11 cellular contexts compared by ENCODE assay signal in genomic region chr11:76838422-76839068, GRCh38. TPM values are rescaled to one million over a fixed set of nuclear protein-coding genes. Genes with fewer than 3 reads are reported as not detected.
DNase-seq lines count a peak whose midpoint lies in the region; ATAC-seq, FAIRE-seq and TF ChIP-seq lines count a peak whose summit lies in the region.
"Had no signal": no experiment of that assay in that cellular context is flagged by ENCODE, and none has a peak within 500 bp of the region (broad histone marks: within the 10 kb centered on the region; RNA-seq: fewer than 3 reads in every experiment).

No MANE protein-coding gene starts in this region.

- peak; percentile 33 for TF ChIP-seq RAD21 in GM12878 (IDR thresholded peaks at IDR 0.05; ENCODE audit: insufficient read depth, low read depth, low read length)

- POLR2A ChIA-PET in A673 (lab: Charles Lee; ENCODE audit: low non-redundant PET) (no interaction called here), GM12878 (lab: Charles Lee) (no interaction called here)

- TF ChIP-seq POLR2A in GM12878 (IDR thresholded peaks at IDR 0.05; ENCODE audit: low read depth, low read length) (no peak), stomach (IDR thresholded peaks at IDR 0.05) (no peak)

- H3K4me2 ChIP-seq in GM12878 (ENCODE audit: control insufficient read depth, insufficient read depth): no peak overlapping the region

- no peak overlapping the region for H2AFZ ChIP-seq in GM12878 (ENCODE audit: control insufficient read depth, low read depth, low read length)

- FAIRE-seq in HTR-8/SVneo (lab: Jason Lieb, UNC) (no peak), GM12878 (lab: Jason Lieb, UNC) (no peak)

- H3K4me1 ChIP-seq in A673 (ENCODE audit: insufficient read depth, low read length, poor library complexity, severe bottlenecking) (peaks cover 5% of the 10 kb centered on the region), GM12878 (ENCODE audit: control insufficient read depth, insufficient read depth, low read length) (no peaks in the 10 kb centered on the region), stomach (peaks cover 27 to 46% (median 38%) of the 10 kb centered on the region in 4 donors)

- no peaks in the 10 kb centered on the region for H3K79me2 ChIP-seq in GM12878 (ENCODE audit: control insufficient read depth, insufficient read depth, low read length)

- TF ChIP-seq EP300 in GM12878 (IDR thresholded peaks at IDR 0.05; ENCODE audit: borderline replicate concordance in 1 of 2, control insufficient read depth in 1 of 2, low read depth in 2 of 2, low read length in 2 of 2) (no peak), stomach (IDR thresholded peaks at IDR 0.05) (no peak)

- ATAC-seq in GM12878: no peak
- ATAC-seq in HG03439 (IDR thresholded peaks at IDR 0.05; ENCODE audit: unreplicated experiment): no peak

- 54% methylated on average over 7 of the region's 7 CpGs for WGBS in GM12878 (ENCODE audit: insufficient coverage, insufficient replicate concordance, low lambda C conversion rate, missing lambda C conversion rate)
- 55 to 78% (median 59%) methylated on average over 7 of the region's 7 CpGs for WGBS in stomach, 5 donors

- no peak overlapping the region for H3K9ac ChIP-seq in GM12878 (ENCODE audit: control insufficient read depth, insufficient read depth, low read length)

- in situ Hi-C loops in GM12878 (cut with MboI): no loop called here

- TF ChIP-seq CTCF in A673 (conservative IDR thresholded peaks at IDR 0.05; ENCODE audit: low read depth, low read length): peak; percentile 64
- TF ChIP-seq CTCF in GM12878 (IDR thresholded peaks at IDR 0.05 in 2 of 3, conservative IDR thresholded peaks at IDR 0.05 in 1 of 3; ENCODE audit: control insufficient read depth in 2 of 3, extremely low read depth in 1 of 3, insufficient read depth in 1 of 3, low read depth in 3 of 3, low read length in 3 of 3): no peak
- TF ChIP-seq CTCF in stomach (IDR thresholded peaks at IDR 0.05): no peak

- H4K20me1 ChIP-seq in GM12878 (ENCODE audit: control insufficient read depth, insufficient read depth): no peaks in the 10 kb centered on the region

- SMC1A ChIA-PET in GM12878 (lab: Charles Lee; ENCODE audit: uncharacterized antibody, unreplicated experiment): no interaction called here

- RAD21 ChIA-PET in GM12878 (lab: Charles Lee; ENCODE audit: unreplicated experiment): no interaction called here

- no peak overlapping the region for H3K27ac ChIP-seq in A673 (ENCODE audit: low read depth, low read length, poor library complexity, severe bottlenecking)
- no peak overlapping the region for H3K27ac ChIP-seq in GM12878 (ENCODE audit: control insufficient read depth, insufficient read depth)
- H3K27ac ChIP-seq in stomach: no peak overlapping the region

- no peaks in the 10 kb centered on the region for H3K9me3 ChIP-seq in A673 (ENCODE audit: low read depth, low read length, poor library complexity, severe bottlenecking)
- H3K9me3 ChIP-seq in GM12878 (replicated peaks; ENCODE audit: control insufficient read depth, insufficient read depth, low read length): no peaks in the 10 kb centered on the region
- no peaks in the 10 kb centered on the region for H3K9me3 ChIP-seq in stomach

- no peak overlapping the region for H3K4me3 ChIP-seq in A673 (ENCODE audit: low read depth, low read length, poor library complexity, severe bottlenecking)
- H3K4me3 ChIP-seq in GM12878: no peak overlapping the region
- H3K4me3 ChIP-seq in stomach: no peak overlapping the region

- CTCF ChIA-PET in A673 (lab: Charles Lee): no interaction called here
- CTCF ChIA-PET in GM12878 (lab: Yijun Ruan, JAX): interaction anchor here (0.7 to 1.5 kb wide), 2 partner anchors 77 to 80 kb away, joined by 3 read pairs; no protein-coding TSS in a partner anchor

- H3K27me3 ChIP-seq in A673 (replicated peaks; ENCODE audit: insufficient read depth, low read depth, low read length, poor library complexity) (peaks cover 4% of the 10 kb centered on the region), GM12878 (replicated peaks in 1 of 2; ENCODE audit: control insufficient read depth in 2 of 2, insufficient read depth in 2 of 2, low read length in 1 of 2) (peaks cover 0 to 1% of the 10 kb centered on the region in 2 experiments; a peak in 1 of 4 replicates), stomach (no peaks in the 10 kb centered on the region)

- intact Hi-C loops in A673 (cut with micrococcal nuclease; ENCODE audit: unreplicated experiment) (loop anchor here (1.0 kb wide), 1 partner anchor 104 kb away; no protein-coding TSS in a partner anchor), GM12878 (cut with micrococcal nuclease; ENCODE audit: unreplicated experiment) (no loop called here), stomach (cut with DNase I; ENCODE audit: low total_unique reads) (no loop called here)

- no peaks in the 10 kb centered on the region for H3K36me3 ChIP-seq in A673 (ENCODE audit: insufficient read depth, low read length, poor library complexity, severe bottlenecking)
- no peaks in the 10 kb centered on the region for H3K36me3 ChIP-seq in GM12878 (ENCODE audit: control insufficient read depth in 2 of 2, insufficient read depth in 2 of 2, low read length in 1 of 2)
- H3K36me3 ChIP-seq in stomach: no peaks in the 10 kb centered on the region

- no TSS peak for BruUV-seq in A673 (replicated peaks; lab: Mats Ljungman, UMichigan)
- no TSS peak for BruUV-seq in GM12878 (replicated peaks; lab: Mats Ljungman, UMichigan)

- DNase-seq in A673 (ENCODE audit: low spot score) (peak; percentile 63), HTR-8/SVneo (ENCODE audit: insufficient read length, low spot score) (peak; percentile 69), GM12878 (ENCODE audit: low read depth, low spot score) (no peak), islet precursor cell (peak; percentile 77), NCI-H748 treated with DMSO at 0.1 percent for 48 hours (lab: John Stamatoyannopoulos, UW) (no peak), stomach (no peak), GM19238 (ENCODE audit: insufficient read length, low spot score) (no peak)
- DNase-seq: CD4-positive, alpha-beta memory T cell; stimulated activated CD4-positive, alpha-beta T cell treated with anti-CD3 and anti-CD28 coated beads, Interleukin-4, amount 100 ng/mL, for 1 hour; T-helper 1 cell had no signal

TF ChIP-seq in GM12878, 131 proteins besides CTCF, POLR2A, EP300 and RAD21:
- TF ChIP-seq DPF2 (IDR thresholded peaks at IDR 0.05) (no peak), ZNF622 (IDR thresholded peaks at IDR 0.05) (no peak), SUPT20H (IDR thresholded peaks at IDR 0.05; ENCODE audit: borderline replicate concordance, control insufficient read depth, low read depth, low read length) (no peak), RCOR1 (conservative IDR thresholded peaks at IDR 0.05; ENCODE audit: low read depth, low read length) (no peak)

RNA-seq across cellular contexts. Expression of gene ACER3, which starts 22.2 kb away (rescaled TPM):
- total RNA-seq in A673 (2021): 30.2 and 31.0 TPM in 2 replicates
- 15.1 and 17.6 TPM in 2 replicates for total RNA-seq in GM12878 (2013; cell fraction: nucleolus; rRNA removed)
- total RNA-seq in GM12878 (2014; rRNA removed): 5.5 and 7.6 TPM in 2 replicates
- 8.5 and 8.9 TPM in 2 replicates for total RNA-seq in GM12878 (2014; rRNA removed; fragmentation: Illumina TruSeq; extraction: Trizol)
- 11.1 and 13.9 TPM in 2 replicates for total RNA-seq in GM12878 (2021)
- 1.5 TPM for polyA plus RNA-seq in GM12878 (2011; ENCODE audit: low read depth)
- 13.4 and 15.3 TPM in 2 replicates for polyA plus RNA-seq in GM12878 (2011; rRNA removed)
- 3.7 and 4.8 TPM in 2 replicates for polyA plus RNA-seq in GM12878 (2011; cell fraction: cytosol; rRNA removed)
- polyA plus RNA-seq in GM12878 (2011; cell fraction: nucleus; rRNA removed): 5.4 and 6.0 TPM in 2 replicates
- 2.1 and 3.3 TPM in 2 replicates for polyA plus RNA-seq in GM12878 (2012)
- 11.0 and 13.8 TPM in 2 replicates for polyA plus RNA-seq in GM12878 (2014; fragmentation: Illumina TruSeq; extraction: Trizol)
- 1 to 10 TPM; 2.8 to 3.6 TPM for polyA plus RNA-seq in GM12878 (2014; fragmentation: Nextera tagmentation; extraction: Ambion mirVana)
- 9.5 and 9.8 TPM in 2 replicates for polyA plus RNA-seq in GM12878 (2014; rRNA removed)
- polyA plus RNA-seq in GM12878 (2016; fragmentation: Nextera tagmentation; extraction: Ambion mirVana): 10 to 100 TPM; 14.5 to 17.4 TPM
- 5.7 and 13.0 TPM in 2 replicates for polyA minus RNA-seq in GM12878 (2011; rRNA and poly(A)+ RNA removed)
- 2.1 and 2.5 TPM in 2 replicates for polyA minus RNA-seq in GM12878 (2011; cell fraction: cytosol; rRNA and poly(A)+ RNA removed)
- 4.0 and 6.2 TPM in 2 replicates for polyA minus RNA-seq in GM12878 (2011; cell fraction: nucleus; rRNA and poly(A)+ RNA removed)
- 10 to 100 TPM in 3 of 5 donors, 1 to 10 TPM in 2; 4.7 to 25.9 (median 20.4) TPM for total RNA-seq in stomach
- polyA plus RNA-seq in stomach: 1 to 10 TPM; 2.1 to 7.9 (median 3.0) TPM

RNA-seq across cellular contexts. Expression of gene TSKU, which starts 55.4 kb away (rescaled TPM):
- total RNA-seq in A673 (2021) (25.3 and 29.0 TPM in 2 replicates), GM12878 (2014; rRNA removed) (1.0 and 1.1 TPM in 2 replicates), GM12878 (2014; rRNA removed; fragmentation: Illumina TruSeq; extraction: Trizol) (0.41 and 0.67 TPM in 2 replicates), GM12878 (2021) (1.2 and 1.5 TPM in 2 replicates), stomach (100 to 1,000 TPM in 1 of 5 donors, 10 to 100 TPM in 4; 11.1 to 114 (median 20.4) TPM)
- 0.40 and 0.49 TPM in 2 replicates for total RNA-seq in GM12878 (2013; cell fraction: nucleolus; rRNA removed)
- not detected for polyA plus RNA-seq in GM12878 (2011; ENCODE audit: low read depth)
- polyA plus RNA-seq in GM12878 (2011; rRNA removed) (0.01 and 0.04 TPM in 2 replicates), GM12878 (2014; fragmentation: Illumina TruSeq; extraction: Trizol) (0.25 and 0.57 TPM in 2 replicates), GM12878 (2014; fragmentation: Nextera tagmentation; extraction: Ambion mirVana) (under 1 TPM; 0.13 to 0.16 TPM), GM12878 (2014; rRNA removed) (1.4 and 1.6 TPM in 2 replicates), GM12878 (2016; fragmentation: Nextera tagmentation; extraction: Ambion mirVana) (under 1 TPM; 0.21 to 0.71 TPM), stomach (10 to 100 TPM; 18.6 to 20.9 (median 18.9) TPM)
- polyA plus RNA-seq in GM12878 (2011; cell fraction: cytosol; rRNA removed): 0.08 and 0.18 TPM in 2 replicates
- 0.03 and 0.10 TPM in 2 replicates for polyA plus RNA-seq in GM12878 (2011; cell fraction: nucleus; rRNA removed)
- 0.30 and 0.72 TPM in 2 replicates for polyA plus RNA-seq in GM12878 (2012)
- polyA minus RNA-seq in GM12878 (2011; rRNA and poly(A)+ RNA removed): not detected in 2 replicates
- polyA minus RNA-seq in GM12878 (2011; cell fraction: cytosol; rRNA and poly(A)+ RNA removed): 1.6 and 2.0 TPM in 2 replicates
- polyA minus RNA-seq in GM12878 (2011; cell fraction: nucleus; rRNA and poly(A)+ RNA removed): 0.38 TPM in 1 of 2 replicates, not detected in the other
- total RNA-seq: CD4-positive, alpha-beta memory T cell had no signal

Comparison
In these comparisons a context has a peak if more than half of its experiments do, and no peak if none do; other contexts are left out.
1. DNase-seq: peak in A673 (single experiment), HTR-8/SVneo (single experiment) and islet precursor cell (single experiment); none in GM12878 (single experiment), NCI-H748 treated with DMSO at 0.1 percent for 48 hours (single experiment), stomach (single experiment) and GM19238 (single experiment).
2. RNA of gene TSKU, which starts 55.4 kb away (total RNA-seq): 25.3 to 29.0 TPM in A673 and 11.1 to 114 TPM in stomach; 0.40 to 1.5 TPM in GM12878; every median in the first group is over 4 times any median in the second.